In the genomic region with DNA sequence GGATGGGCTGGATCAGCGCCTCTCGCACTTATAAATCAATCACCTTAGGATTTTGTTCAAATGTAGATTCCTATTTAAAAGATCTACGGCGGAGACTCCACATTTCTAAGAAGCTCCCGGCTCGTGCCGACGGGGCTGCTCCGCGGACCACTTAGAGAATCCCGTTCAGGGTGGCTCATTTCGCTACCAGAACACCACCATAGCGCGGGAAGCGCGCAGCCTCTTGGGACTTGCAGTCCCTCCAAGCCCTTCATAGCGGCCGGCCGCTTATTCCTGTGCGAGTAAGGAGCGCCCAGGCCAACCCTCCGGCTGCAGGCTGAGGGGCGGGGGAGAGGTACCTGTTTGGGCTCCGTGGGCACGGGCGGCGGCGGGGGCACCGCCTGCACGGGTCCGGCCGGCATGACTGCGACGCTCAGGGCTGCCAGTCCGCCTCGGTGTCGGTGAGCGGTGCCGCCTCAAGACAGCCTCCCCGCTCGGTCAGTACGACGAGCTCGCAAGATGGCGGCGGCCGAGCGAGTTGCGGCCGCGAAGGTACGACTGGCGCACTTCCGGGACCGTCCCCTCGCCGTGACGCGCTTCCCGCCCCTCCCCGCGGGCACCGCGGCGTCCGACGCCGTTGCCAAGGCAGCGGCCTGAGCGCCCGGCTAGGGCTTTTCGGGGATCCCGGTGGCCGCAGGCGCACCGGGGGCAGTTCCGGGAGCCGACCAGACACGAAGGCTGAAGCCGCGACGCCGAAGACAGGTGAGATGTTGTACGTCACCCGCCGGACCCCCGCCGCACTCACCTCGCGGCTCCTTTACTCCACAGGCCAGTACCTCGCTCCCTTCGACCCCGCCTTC, we compare ENCODE assay signal across 8 cellular contexts. TPM values are rescaled to one million over a fixed set of nuclear protein-coding genes. Genes with fewer than 3 reads are reported as not detected.
DNase-seq lines count a peak whose midpoint lies in the region; ATAC-seq and TF ChIP-seq lines count a peak whose summit lies in the region.

TSS of gene CCDC157 (plus strand) at position 616 of the 839 bp plus-strand sequence. CDS start 8,994 bp downstream, outside the sequence.
A gene with protein sequence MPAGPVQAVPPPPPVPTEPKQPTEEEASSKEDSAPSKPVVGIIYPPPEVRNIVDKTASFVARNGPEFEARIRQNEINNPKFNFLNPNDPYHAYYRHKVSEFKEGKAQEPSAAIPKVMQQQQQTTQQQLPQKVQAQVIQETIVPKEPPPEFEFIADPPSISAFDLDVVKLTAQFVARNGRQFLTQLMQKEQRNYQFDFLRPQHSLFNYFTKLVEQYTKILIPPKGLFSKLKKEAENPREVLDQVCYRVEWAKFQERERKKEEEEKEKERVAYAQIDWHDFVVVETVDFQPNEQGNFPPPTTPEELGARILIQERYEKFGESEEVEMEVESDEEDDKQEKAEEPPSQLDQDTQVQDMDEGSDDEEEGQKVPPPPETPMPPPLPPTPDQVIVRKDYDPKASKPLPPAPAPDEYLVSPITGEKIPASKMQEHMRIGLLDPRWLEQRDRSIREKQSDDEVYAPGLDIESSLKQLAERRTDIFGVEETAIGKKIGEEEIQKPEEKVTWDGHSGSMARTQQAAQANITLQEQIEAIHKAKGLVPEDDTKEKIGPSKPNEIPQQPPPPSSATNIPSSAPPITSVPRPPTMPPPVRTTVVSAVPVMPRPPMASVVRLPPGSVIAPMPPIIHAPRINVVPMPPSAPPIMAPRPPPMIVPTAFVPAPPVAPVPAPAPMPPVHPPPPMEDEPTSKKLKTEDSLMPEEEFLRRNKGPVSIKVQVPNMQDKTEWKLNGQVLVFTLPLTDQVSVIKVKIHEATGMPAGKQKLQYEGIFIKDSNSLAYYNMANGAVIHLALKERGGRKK (minus strand): TSS at position 503 of the 839 bp plus-strand sequence. CDS start 102 bp downstream, at position 401.

- peaks cover 26 to 30% of the 10 kb centered on the region in 2 donors for H3K36me3 Mint-ChIP-seq in CD14-positive monocyte

- peak; percentile 88 for ATAC-seq in GM19351 (IDR thresholded peaks at IDR 0.05; ENCODE audit: unreplicated experiment)
- ATAC-seq in HG03469 (IDR thresholded peaks at IDR 0.05; ENCODE audit: unreplicated experiment), result peak; percentile 76

- H3K36me3 ChIP-seq in liver (ENCODE audit: control insufficient read depth in 4 of 4, insufficient read depth in 3 of 4, low read depth in 1 of 4, low read length in 3 of 4), result peaks cover 9 to 14% (median 13%) of the 10 kb centered on the region in 4 donors

- H3K9me3 Mint-ChIP-seq in CD14-positive monocyte, result no peaks in the 10 kb centered on the region

- peaks cover 6 to 32% (median 26%) of the 10 kb centered on the region in 4 donors for H3K4me1 ChIP-seq in liver (ENCODE audit: control insufficient read depth in 4 of 4, insufficient read depth in 4 of 4, low read length in 3 of 4)

- no peaks in the 10 kb centered on the region for H3K27me3 ChIP-seq in liver (ENCODE audit: control insufficient read depth in 4 of 4, insufficient read depth in 4 of 4, low read length in 3 of 4)

- peak within 1 kb of the TSS; percentile 97 to 100 for H3K27ac ChIP-seq in liver (ENCODE audit: low read depth in 1 of 2, low read length in 2 of 2)

- TF ChIP-seq RAD21 in liver (IDR thresholded peaks at IDR 0.05), result peak; percentile 44 to 50

- H3K27me3 Mint-ChIP-seq in CD14-positive monocyte (ENCODE audit: low read depth in 3 of 3), result peaks cover 0 to 17% (median 14%) of the 10 kb centered on the region in 3 donors

- H3K4me3 Mint-ChIP-seq in CD14-positive monocyte, result peak within 1 kb of the TSS; percentile 93 to 94

- WGBS in liver, result under 1% methylated on average over 93 of the region's 93 CpGs

- TF ChIP-seq CTCF in CD14-positive monocyte (IDR thresholded peaks at IDR 0.05) (no peak), liver (IDR thresholded peaks at IDR 0.05; ENCODE audit: low read depth, low read length, missing input control) (no peak)

- H3K27ac Mint-ChIP-seq in CD14-positive monocyte, result peak within 1 kb of the TSS; percentile 86 to 93 (median 90)

- H3K9ac ChIP-seq in liver (ENCODE audit: low read depth in 1 of 2, low read length in 2 of 2), result peak within 1 kb of the TSS; percentile 82 to 86

- no peaks in the 10 kb centered on the region for H3K9me3 ChIP-seq in liver (ENCODE audit: control insufficient read depth in 4 of 4, low read length in 3 of 4)

- H3K4me3 ChIP-seq in liver (ENCODE audit: low read depth in 1 of 3, low read length in 3 of 3), result peak within 1 kb of the TSS; percentile 78 to 88 (median 80)

- intact Hi-C loops in CD14-positive monocyte (cut with micrococcal nuclease), result loop anchor here in 1 of 2 donors (2.0 to 10.0 kb wide), 2 partner anchors 30 to 52 kb away; partner anchors contain the start of gene RNF215

- DNase-seq in CD14-positive monocyte (ENCODE audit: low spot score), result peak; percentile 87
- DNase-seq in NCI-H69 (lab: John Stamatoyannopoulos, UW), result peak; percentile 96
- peak; percentile 73 to 77 for DNase-seq in activated CD4-positive, alpha-beta T cell treated with anti-CD3 and anti-CD28 coated beads, Interleukin-2, amount 50 U/mL, for 4 hours
- DNase-seq in dermis blood vessel endothelial cell, result peak; percentile 94
- peak; percentile 82 to 83 for DNase-seq in stimulated activated CD4-positive, alpha-beta T cell treated with anti-CD3 and anti-CD28 coated beads, Interleukin-2, amount 100 ng/mL, for 48 hours

- H3K4me1 Mint-ChIP-seq in CD14-positive monocyte, result peaks cover 31% of the 10 kb centered on the region

TF ChIP-seq in liver, 16 proteins besides CTCF, POLR2A, EP300 and RAD21:
- TF ChIP-seq SP1 (IDR thresholded peaks at IDR 0.05), result peak; percentile 15
- TF ChIP-seq REST (IDR thresholded peaks at IDR 0.05), result peak; percentile 79
- TF ChIP-seq EGR1 (IDR thresholded peaks at IDR 0.05; ENCODE audit: low read depth in 2 of 2), result no peak
- TF ChIP-seq GABPA (IDR thresholded peaks at IDR 0.05 in 1 of 2, conservative IDR thresholded peaks at IDR 0.05 in 1 of 2), result peak; percentile 50 to 92
- peak; percentile 98 for TF ChIP-seq YY1 (IDR thresholded peaks at IDR 0.05)

RNA-seq across cellular contexts. Expression of gene CCDC157, which starts in this region (rescaled TPM):
- polyA plus RNA-seq in CD14-positive monocyte (under 1 TPM; 0.50 to 0.54 TPM), liver (under 1 TPM; 0.53 to 0.69 TPM)
- total RNA-seq in dermis blood vessel endothelial cell (1.5 and 2.2 TPM in 2 replicates), liver (1 to 10 TPM; 1.3 to 1.4 TPM)

RNA-seq across cellular contexts. Expression of the second gene that starts in this region (rescaled TPM):
- 10 to 100 TPM; 34.7 to 52.1 TPM for polyA plus RNA-seq in CD14-positive monocyte
- total RNA-seq in dermis blood vessel endothelial cell, result 17.5 and 34.9 TPM in 2 replicates
- 10 to 100 TPM; 19.6 to 41.6 TPM for total RNA-seq in liver
- polyA plus RNA-seq in liver, result 10 to 100 TPM; 22.7 to 25.0 TPM

Comparison
In these comparisons a context has a peak if more than half of its experiments do, and no peak if none do; other contexts are left out.
1. Peak in every context shown above with its lines: DNase-seq, ATAC-seq, H3K4me3 ChIP-seq and H3K27ac ChIP-seq.